In the genomic region with DNA sequence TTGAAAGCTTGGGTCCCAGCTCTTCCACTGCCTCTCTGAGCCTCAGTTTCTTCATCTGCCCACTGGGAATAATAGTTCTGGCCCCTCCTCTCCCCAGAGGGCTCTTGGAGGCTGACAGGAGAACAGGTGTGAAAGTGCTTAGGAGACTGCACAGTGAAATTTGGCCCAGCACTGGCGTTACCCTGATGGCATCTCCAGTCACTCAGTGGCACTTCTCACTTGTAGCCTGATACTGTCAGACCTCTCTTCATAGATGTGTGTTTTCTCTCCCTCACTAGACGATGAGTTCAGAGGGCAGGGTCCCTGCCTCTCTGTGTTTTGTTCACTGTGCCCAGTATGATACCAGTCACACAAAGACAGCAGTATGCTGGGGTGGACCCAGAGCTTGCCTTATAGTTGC, we compare ENCODE assay signal across 2 cellular contexts.
TF ChIP-seq lines count a peak whose summit lies in the region.

No MANE protein-coding gene starts in this region.

TF ChIP-seq in H1, 55 proteins besides CTCF, POLR2A, EP300 and RAD21:
- TF ChIP-seq SIN3A (conservative IDR thresholded peaks at IDR 0.05 in 1 of 2, IDR thresholded peaks at IDR 0.05 in 1 of 2; ENCODE audit: low read depth in 1 of 2, low read length in 2 of 2) = no peak
- no peak for TF ChIP-seq MAFK (IDR thresholded peaks at IDR 0.05; ENCODE audit: low read depth, low read length)
- TF ChIP-seq, protein P1, sequence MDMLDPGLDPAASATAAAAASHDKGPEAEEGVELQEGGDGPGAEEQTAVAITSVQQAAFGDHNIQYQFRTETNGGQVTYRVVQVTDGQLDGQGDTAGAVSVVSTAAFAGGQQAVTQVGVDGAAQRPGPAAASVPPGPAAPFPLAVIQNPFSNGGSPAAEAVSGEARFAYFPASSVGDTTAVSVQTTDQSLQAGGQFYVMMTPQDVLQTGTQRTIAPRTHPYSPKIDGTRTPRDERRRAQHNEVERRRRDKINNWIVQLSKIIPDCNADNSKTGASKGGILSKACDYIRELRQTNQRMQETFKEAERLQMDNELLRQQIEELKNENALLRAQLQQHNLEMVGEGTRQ (IDR thresholded peaks at IDR 0.05; ENCODE audit: low read length) = no peak
- no peak for TF ChIP-seq E2F6 (IDR thresholded peaks at IDR 0.05)
- TF ChIP-seq TBP (IDR thresholded peaks at IDR 0.05; ENCODE audit: low read depth, low read length) = no peak
- TF ChIP-seq BRCA1 (IDR thresholded peaks at IDR 0.05; ENCODE audit: low read depth, low read length) = no peak

TF ChIP-seq in HEK293T, 16 proteins besides CTCF, POLR2A, EP300 and RAD21:
- no peak for TF ChIP-seq ARNT (IDR thresholded peaks at IDR 0.05)
- no peak for TF ChIP-seq FOXM1 (IDR thresholded peaks at IDR 0.05; ENCODE audit: borderline replicate concordance)
- TF ChIP-seq ELF4 (IDR thresholded peaks at IDR 0.05) = no peak
- TF ChIP-seq, protein P2, sequence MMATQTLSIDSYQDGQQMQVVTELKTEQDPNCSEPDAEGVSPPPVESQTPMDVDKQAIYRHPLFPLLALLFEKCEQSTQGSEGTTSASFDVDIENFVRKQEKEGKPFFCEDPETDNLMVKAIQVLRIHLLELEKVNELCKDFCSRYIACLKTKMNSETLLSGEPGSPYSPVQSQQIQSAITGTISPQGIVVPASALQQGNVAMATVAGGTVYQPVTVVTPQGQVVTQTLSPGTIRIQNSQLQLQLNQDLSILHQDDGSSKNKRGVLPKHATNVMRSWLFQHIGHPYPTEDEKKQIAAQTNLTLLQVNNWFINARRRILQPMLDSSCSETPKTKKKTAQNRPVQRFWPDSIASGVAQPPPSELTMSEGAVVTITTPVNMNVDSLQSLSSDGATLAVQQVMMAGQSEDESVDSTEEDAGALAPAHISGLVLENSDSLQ (IDR thresholded peaks at IDR 0.05) = no peak
- TF ChIP-seq SP1 (IDR thresholded peaks at IDR 0.05) = no peak
